In genomic region chr9:7461791-7462190, GRCh38 we compare ENCODE assay signal across 30 cellular contexts.
"Had no signal": no experiment of that assay in that cellular context is flagged by ENCODE, and none has a peak within 500 bp of the region (broad histone marks: within the 10 kb centered on the region; RNA-seq: fewer than 3 reads in every experiment).

No MANE protein-coding gene starts in this region.

- H3K4me3 ChIP-seq: PC-9, SJCRH30, SK-N-MC had no signal

- H3K4me1 Mint-ChIP-seq: activated CD4-positive, alpha-beta T cell treated with anti-CD3 and anti-CD28 coated beads, Interleukin-2, amount 10 ng/mL, durations not matched to agents 24 days and 14 days; activated naive CD8-positive, alpha-beta T cell treated with anti-CD3 and anti-CD28 coated beads for 36 hours; activated T-helper 17 cell treated with anti-CD3 and anti-CD28 coated beads, Interleukin-2, amount 50 U/mL, for 72 hours had no signal

- H3K27ac Mint-ChIP-seq: activated CD4-positive, alpha-beta T cell treated with anti-CD3 and anti-CD28 coated beads, Interleukin-2, amount 10 ng/mL, durations not matched to agents 24 days and 14 days; activated CD8-positive, alpha-beta T cell treated with anti-CD3 and anti-CD28 coated beads for 36 hours; activated naive CD8-positive, alpha-beta T cell treated with anti-CD3 and anti-CD28 coated beads for 36 hours; activated T-cell treated with anti-CD3 and anti-CD28 coated beads, Interleukin-2, amount 50 U/mL, for 72 hours; activated T-helper 17 cell treated with anti-CD3 and anti-CD28 coated beads, Interleukin-2, amount 50 U/mL, for 72 hours; T-helper 1 cell treated with Interleukin-12 subunit alpha and Interleukin-12 subunit beta and Interleukin-4 antibody, amounts not matched to agents 30 μg/mL and 1 μg/mL, for 36 hours; T-helper 2 cell treated with Interferon-gamma antibody and Interleukin-4, amounts not matched to agents 5 μg/mL and 100 μg/mL, for 36 hours had no signal

- H3K4me3 Mint-ChIP-seq: activated CD4-positive, alpha-beta T cell treated with anti-CD3 and anti-CD28 coated beads, Interleukin-2, amount 10 ng/mL, durations not matched to agents 24 days and 14 days; activated CD8-positive, alpha-beta T cell treated with anti-CD3 and anti-CD28 coated beads for 36 hours; activated naive CD8-positive, alpha-beta T cell treated with anti-CD3 and anti-CD28 coated beads for 36 hours; activated T-cell treated with anti-CD3 and anti-CD28 coated beads, Interleukin-2, amount 50 U/mL, for 72 hours; activated T-helper 17 cell treated with anti-CD3 and anti-CD28 coated beads, Interleukin-2, amount 50 U/mL, for 72 hours; T-helper 1 cell treated with Interleukin-12 subunit alpha and Interleukin-12 subunit beta and Interleukin-4 antibody, amounts not matched to agents 30 μg/mL and 1 μg/mL, for 36 hours; T-helper 2 cell treated with Interferon-gamma antibody and Interleukin-4, amounts not matched to agents 5 μg/mL and 100 μg/mL, for 36 hours had no signal

- H3K27me3 ChIP-seq: brain microvascular endothelial cell, SJCRH30 had no signal

- H3K9me3 Mint-ChIP-seq: activated CD4-positive, alpha-beta T cell treated with anti-CD3 and anti-CD28 coated beads, Interleukin-2, amount 10 ng/mL, durations not matched to agents 24 days and 14 days; activated naive CD8-positive, alpha-beta T cell treated with anti-CD3 and anti-CD28 coated beads for 36 hours; activated T-helper 17 cell treated with anti-CD3 and anti-CD28 coated beads, Interleukin-2, amount 50 U/mL, for 72 hours; T-helper 1 cell treated with Interleukin-12 subunit alpha and Interleukin-12 subunit beta and Interleukin-4 antibody, amounts not matched to agents 30 μg/mL and 1 μg/mL, for 36 hours; T-helper 2 cell treated with Interferon-gamma antibody and Interleukin-4, amounts not matched to agents 5 μg/mL and 100 μg/mL, for 36 hours had no signal

- H3K4me1 ChIP-seq: SJCRH30 had no signal

- H3K9me3 ChIP-seq: SJCRH30 had no signal

- H3K27ac ChIP-seq: brain microvascular endothelial cell, PC-9, RWPE1, SJCRH30, SK-N-MC had no signal

- ATAC-seq: activated CD8-positive, alpha-beta T cell treated with anti-CD3 and anti-CD28 coated beads for 36 hours; activated T-cell treated with anti-CD3 and anti-CD28 coated beads, Interleukin-2, amount 50 U/mL, for 72 hours; activated T-helper 17 cell treated with anti-CD3 and anti-CD28 coated beads, Interleukin-2, amount 50 U/mL, for 72 hours; Right ventricle myocardium inferior had no signal

- H3K36me3 ChIP-seq: brain microvascular endothelial cell, SJCRH30 had no signal

- H3K36me3 Mint-ChIP-seq: activated naive CD8-positive, alpha-beta T cell treated with anti-CD3 and anti-CD28 coated beads for 36 hours had no signal

- DNase-seq: activated CD4-positive, alpha-beta T cell treated with anti-CD3 and anti-CD28 coated beads, Interleukin-2, amount 10 ng/mL, durations not matched to agents 24 days and 14 days; activated CD4-positive, alpha-beta T cell treated with anti-CD3 and anti-CD28 coated beads, Interleukin-2, amount 50 U/mL, for 4 hours; activated CD8-positive, alpha-beta T cell treated with anti-CD3 and anti-CD28 coated beads for 36 hours; activated effector memory CD4-positive, alpha-beta T cell treated with anti-CD3 and anti-CD28 coated beads, Interleukin-2, amount 50 U/mL, for 16 hours; activated naive CD4-positive, alpha-beta T cell; activated naive CD4-positive, alpha-beta T cell treated with anti-CD3 and anti-CD28 coated beads, Interleukin-2, amount 50 U/mL, for 16 hours; activated naive CD8-positive, alpha-beta T cell treated with anti-CD3 and anti-CD28 coated beads for 36 hours; activated T-cell treated with anti-CD3 and anti-CD28 coated beads, Interleukin-2, amount 50 U/mL, for 1 hour; activated T-cell treated with anti-CD3 and anti-CD28 coated beads, Interleukin-2, amount 50 U/mL, for 72 hours; amniotic stem cell; aorta; brain microvascular endothelial cell; central memory CD4-positive, alpha-beta T cell; NCI-H1105; NCI-H1436 treated with DMSO at 0.1 percent for 48 hours; NCI-H1694 treated with DMSO at 0.1 percent for 48 hours; NCI-H2029; NCI-H2107; NCI-H2171; NCI-H510A; NCI-H526; NCI-H82; PC-9; SJCRH30 had no signal

- H2AFZ ChIP-seq: PC-9 had no signal

- H3K4me2 ChIP-seq: PC-9 had no signal
